14 cellular contexts compared by ENCODE assay signal in genomic region chr13:63910406-63910957, GRCh38.
DNase-seq lines count a peak whose midpoint lies in the region; ATAC-seq, FAIRE-seq and TF ChIP-seq lines count a peak whose summit lies in the region.
"Had no signal": no experiment of that assay in that cellular context is flagged by ENCODE, and none has a peak within 500 bp of the region (broad histone marks: within the 10 kb centered on the region; RNA-seq: fewer than 3 reads in every experiment).

No MANE protein-coding gene starts in this region.

- H3K9ac ChIP-seq in K562 (ENCODE audit: insufficient read depth in 1 of 2, low read depth in 2 of 2, low read length in 2 of 2), result no peak overlapping the region

- in situ Hi-C loops in K562 (cut with MboI), result no loop called here

- TF ChIP-seq CTCF in A549 (IDR thresholded peaks at IDR 0.05) (no peak), LNCaP clone FGC (IDR thresholded peaks at IDR 0.05; ENCODE audit: control insufficient read depth, extremely low read depth, insufficient read depth) (no peak), K562 (IDR thresholded peaks at IDR 0.05 in 2 of 3, conservative IDR thresholded peaks at IDR 0.05 in 1 of 3; ENCODE audit: insufficient read depth in 2 of 3, low read depth in 1 of 3, low read length in 3 of 3) (no peak)

- WGBS in A549 (ENCODE audit: missing lambda C conversion rate), result 38% methylated on average over 10 of the region's 10 CpGs
- 1% methylated on average over 10 of the region's 10 CpGs for WGBS in K562 (ENCODE audit: insufficient coverage, low coverage, missing lambda C conversion rate)

- no peaks in the 10 kb centered on the region for H3K9me1 ChIP-seq in K562 (ENCODE audit: control insufficient read depth, insufficient read depth, low read length)

- no peak overlapping the region for H3K4me3 ChIP-seq in A549
- H3K4me3 ChIP-seq in LNCaP clone FGC (ENCODE audit: low read depth, low read length), result no peak overlapping the region
- H3K4me3 ChIP-seq in K562, result no peak overlapping the region
- H3K4me3 ChIP-seq: gastroesophageal sphincter, pancreas had no signal

- H3K9me3 ChIP-seq in A549 (no peaks in the 10 kb centered on the region), K562 (replicated peaks; ENCODE audit: control insufficient read depth, insufficient read depth, low read depth, low read length) (no peaks in the 10 kb centered on the region)
- H3K9me3 ChIP-seq: gastroesophageal sphincter, pancreas had no signal

- peaks cover 3 to 4% of the 10 kb centered on the region in 2 donors for H3K9me3 Mint-ChIP-seq in stimulated activated naive B cell treated with anti-CD40 and anti-IgM and Interleukin-4, amounts not matched to agents 10 μg/mL and 1 μg/mL and 100 μg/mL, for 72 hours

- CTCF ChIA-PET in A549 (lab: Yijun Ruan, JAX) (no interaction called here), K562 (lab: Yijun Ruan, JAX; ENCODE audit: low intra/inter-chr PET ratio) (no interaction called here)

- no peak overlapping the region for H2AFZ ChIP-seq in K562 (ENCODE audit: low read depth, low read length)

- no peaks in the 10 kb centered on the region for H3K27me3 ChIP-seq in K562 (ENCODE audit: control insufficient read depth in 2 of 2, insufficient read depth in 2 of 2, low read length in 2 of 2)
- H3K27me3 ChIP-seq: gastroesophageal sphincter, pancreas had no signal

- no peak overlapping the region for H3K4me3 Mint-ChIP-seq in stimulated activated naive B cell treated with anti-CD40 and anti-IgM and Interleukin-4, amounts not matched to agents 10 μg/mL and 1 μg/mL and 100 μg/mL, for 72 hours
- H3K4me3 Mint-ChIP-seq: memory B cell had no signal

- no peak for FAIRE-seq in A549 (lab: Jason Lieb, UNC)
- FAIRE-seq in K562 (lab: Jason Lieb, UNC), result no peak

- H3K79me2 ChIP-seq in K562 (ENCODE audit: control insufficient read depth, insufficient read depth, low read length), result no peaks in the 10 kb centered on the region

- TF ChIP-seq POLR2A in A549 (IDR thresholded peaks at IDR 0.05; ENCODE audit: low read length) (no peak), K562 (conservative IDR thresholded peaks at IDR 0.05) (no peak)

- no peaks in the 10 kb centered on the region for H3K36me3 Mint-ChIP-seq in stimulated activated naive B cell treated with anti-CD40 and anti-IgM and Interleukin-4, amounts not matched to agents 10 μg/mL and 1 μg/mL and 100 μg/mL, for 72 hours
- H3K36me3 Mint-ChIP-seq: memory B cell had no signal

- TF ChIP-seq RAD21 in A549 (conservative IDR thresholded peaks at IDR 0.05 in 1 of 2, IDR thresholded peaks at IDR 0.05 in 1 of 2), result no peak
- no peak for TF ChIP-seq RAD21 in K562 (CRISPR knock-in tag; conservative IDR thresholded peaks at IDR 0.05 in 1 of 2, IDR thresholded peaks at IDR 0.05 in 1 of 2)

- H3K27ac ChIP-seq in A549, result no peak overlapping the region
- H3K27ac ChIP-seq in K562 (ENCODE audit: extremely low read depth, low read depth, low read length), result no peak overlapping the region
- H3K27ac ChIP-seq: gastroesophageal sphincter, pancreas had no signal

- H3K4me1 ChIP-seq in A549 (no peaks in the 10 kb centered on the region), K562 (replicated peaks in 1 of 2; ENCODE audit: control insufficient read depth in 2 of 2, insufficient read depth in 2 of 2, low read length in 2 of 2) (no peaks in the 10 kb centered on the region)
- H3K4me1 ChIP-seq: gastroesophageal sphincter, pancreas had no signal

- no peaks in the 10 kb centered on the region for H3K27me3 Mint-ChIP-seq in stimulated activated naive B cell treated with anti-CD40 and anti-IgM and Interleukin-4, amounts not matched to agents 10 μg/mL and 1 μg/mL and 100 μg/mL, for 72 hours
- H3K27me3 Mint-ChIP-seq: memory B cell had no signal

- BruUV-seq in K562 (replicated peaks; lab: Mats Ljungman, UMichigan), result no TSS peak

- intact Hi-C loops in K562 (cut with micrococcal nuclease), result no loop called here

- no peaks in the 10 kb centered on the region for H3K36me3 ChIP-seq in K562 (ENCODE audit: control insufficient read depth, insufficient read depth, low read length)
- H3K36me3 ChIP-seq: gastroesophageal sphincter, pancreas had no signal

- H3K27ac Mint-ChIP-seq in stimulated activated naive B cell treated with anti-CD40 and anti-IgM and Interleukin-4, amounts not matched to agents 10 μg/mL and 1 μg/mL and 100 μg/mL, for 72 hours, result no peak overlapping the region
- H3K27ac Mint-ChIP-seq: memory B cell had no signal

- no peaks in the 10 kb centered on the region for H4K20me1 ChIP-seq in K562 (replicated peaks; ENCODE audit: control insufficient read depth, insufficient read depth, low read length)

- ATAC-seq in A549 (no peak), K562 (no peak), GM18858 (IDR thresholded peaks at IDR 0.05; ENCODE audit: unreplicated experiment) (no peak)
- no peak for ATAC-seq in stimulated activated naive B cell treated with anti-CD40 and anti-IgM and Interleukin-4, amounts not matched to agents 10 μg/mL and 1 μg/mL and 100 μg/mL, for 72 hours (replicated peaks)
- ATAC-seq: gastroesophageal sphincter, pancreas had no signal

- POLR2A ChIA-PET in A549 (lab: Yijun Ruan, JAX) (no interaction called here), K562 (lab: Yijun Ruan, JAX) (no interaction called here)

- H3K4me2 ChIP-seq in A549, result no peak overlapping the region
- H3K4me2 ChIP-seq in K562 (ENCODE audit: insufficient read depth, low read length), result no peak overlapping the region

- no peaks in the 10 kb centered on the region for H3K4me1 Mint-ChIP-seq in stimulated activated naive B cell treated with anti-CD40 and anti-IgM and Interleukin-4, amounts not matched to agents 10 μg/mL and 1 μg/mL and 100 μg/mL, for 72 hours
- H3K4me1 Mint-ChIP-seq: memory B cell had no signal

- DNase-seq in A549 (ENCODE audit: low read depth in 1 of 2, low spot score in 1 of 2) (peak in 1 of 2 experiments; percentile 12), LNCaP clone FGC (ENCODE audit: low read depth) (peak; percentile 55), K562 (ENCODE audit: extremely low read depth in 1 of 4, low spot score in 3 of 4) (no peak), inferior parietal cortex (ENCODE audit: extremely low spot score) (peak; percentile 22), GOT3 (lab: John Stamatoyannopoulos, UW) (no peak), GDM1 (lab: John Stamatoyannopoulos, UW) (no peak)
- DNase-seq in stimulated activated naive B cell treated with anti-CD40 and anti-IgM and Interleukin-4, amounts not matched to agents 10 μg/mL and 1 μg/mL and 100 μg/mL, for 72 hours, result no peak
- DNase-seq: DMS153; NCI-H1048; pancreas; stimulated activated CD4-positive, alpha-beta T cell treated with anti-CD3 and anti-CD28 coated beads, Interleukin-1b, Interleukin-23, amount 100 ng/mL, for 48 hours had no signal

- no peak for TF ChIP-seq EP300 in A549 (IDR thresholded peaks at IDR 0.05)
- TF ChIP-seq EP300 in K562 (IDR thresholded peaks at IDR 0.05; ENCODE audit: low read length), result no peak

TF ChIP-seq in A549, 52 proteins besides CTCF, POLR2A, EP300 and RAD21:
- TF ChIP-seq MAZ (IDR thresholded peaks at IDR 0.05; ENCODE audit: borderline replicate concordance, low read depth, low read length), result no peak
- TF ChIP-seq RFX5 (IDR thresholded peaks at IDR 0.05), result peak; percentile 95

TF ChIP-seq in K562, 482 proteins besides CTCF, POLR2A, EP300 and RAD21:
- TF ChIP-seq ETS2 (tag; IDR thresholded peaks at IDR 0.05; ENCODE audit: borderline replicate concordance, poor library complexity, severe bottlenecking), result no peak
- TF ChIP-seq FOXJ2 (tag; IDR thresholded peaks at IDR 0.05), result peak; percentile 73
- TF ChIP-seq RFX1 (IDR thresholded peaks at IDR 0.05), result peak; percentile 63
TF ChIP-seq in K562: peak in this region for 2.

Comparison
In these comparisons a context has a peak if more than half of its experiments do, and no peak if none do; other contexts are left out.
1. DNase-seq: peak in LNCaP clone FGC (single experiment) and inferior parietal cortex (single experiment); none in K562 (0 of 4), stimulated activated naive B cell treated with anti-CD40 and anti-IgM and Interleukin-4, amounts not matched to agents 10 μg/mL and 1 μg/mL and 100 μg/mL, for 72 hours (single experiment), GOT3 (single experiment) and GDM1 (single experiment).
2. Of the 35 proteins assayed by ChIP-seq in both K562 and A549: peak only in K562: none; only in A549: RFX5; in both: none; in neither: 34.